In genomic region chr2:38619458-38620164, GRCh38 we compare ENCODE assay signal across 12 cellular contexts. TPM values are rescaled to one million over a fixed set of nuclear protein-coding genes. Genes with fewer than 3 reads are reported as not detected.
DNase-seq lines count a peak whose midpoint lies in the region; ATAC-seq and TF ChIP-seq lines count a peak whose summit lies in the region.
"Had no signal": no experiment of that assay in that cellular context is flagged by ENCODE, and none has a peak within 500 bp of the region (broad histone marks: within the 10 kb centered on the region; RNA-seq: fewer than 3 reads in every experiment).

No MANE protein-coding gene starts in this region.

- no peaks in the 10 kb centered on the region for H3K9me3 Mint-ChIP-seq in MCF 10A (ENCODE audit: unreplicated experiment)

- no peaks in the 10 kb centered on the region for H3K27me3 ChIP-seq in breast epithelium
- H3K27me3 ChIP-seq: gastroesophageal sphincter, ovary had no signal

- CTCF ChIA-PET in MCF 10A (lab: Yijun Ruan, JAX), result interaction anchor here (0.5 kb wide), 1 partner anchor 27 kb away, joined by 4 read pairs; no protein-coding TSS in a partner anchor

- H3K36me3 ChIP-seq in breast epithelium, result no peaks in the 10 kb centered on the region
- H3K36me3 ChIP-seq: gastroesophageal sphincter, ovary had no signal

- no peak overlapping the region for H3K4me3 Mint-ChIP-seq in MCF 10A (ENCODE audit: unreplicated experiment)

- intact Hi-C loops in breast epithelium (cut with DNase I; ENCODE audit: low total_unique reads), result no loop called here
- intact Hi-C loops in MCF 10A (cut with micrococcal nuclease), result no loop called here
- intact Hi-C loops in left ventricle myocardium superior (cut with micrococcal nuclease), result no loop called here

- no peaks in the 10 kb centered on the region for H3K4me1 ChIP-seq in breast epithelium

- ATAC-seq in left ventricle myocardium superior, result peak; percentile 38
- ATAC-seq in GM19452 (IDR thresholded peaks at IDR 0.05; ENCODE audit: unreplicated experiment), result no peak
- ATAC-seq: gastroesophageal sphincter had no signal

- no peaks in the 10 kb centered on the region for H3K27me3 Mint-ChIP-seq in MCF 10A (ENCODE audit: insufficient read depth, unreplicated experiment)

- POLR2A ChIA-PET in MCF 10A (lab: Yijun Ruan, JAX), result interaction anchor here (1.2 kb wide), 1 partner anchor 23 kb away, joined by 3 read pairs; no protein-coding TSS in a partner anchor

- BruUV-seq in MCF 10A (replicated peaks; lab: Mats Ljungman, UMichigan), result no TSS peak

- no peak for DNase-seq in breast epithelium (ENCODE audit: low spot score in 2 of 2)
- no peak for DNase-seq in MCF 10A (ENCODE audit: unreplicated experiment)
- DNase-seq in OCI-M1 (lab: John Stamatoyannopoulos, UW), result peak; percentile 74
- DNase-seq in left ventricle myocardium superior, result no peak
- DNase-seq in NCI-H524 (lab: John Stamatoyannopoulos, UW), result no peak
- no peak for DNase-seq in amygdala (lab: John Stamatoyannopoulos, UW)
- no peak for DNase-seq in DMS 273 (lab: John Stamatoyannopoulos, UW; ENCODE audit: unreplicated experiment)
- DNase-seq: ovary had no signal

- H3K4me1 Mint-ChIP-seq in MCF 10A (ENCODE audit: insufficient read depth, unreplicated experiment), result peaks cover 6% of the 10 kb centered on the region

- TF ChIP-seq CTCF in breast epithelium (IDR thresholded peaks at IDR 0.05) (no peak), MCF 10A (IDR thresholded peaks at IDR 0.05; ENCODE audit: unreplicated experiment) (no peak)

- no peak overlapping the region for H3K4me3 ChIP-seq in breast epithelium
- H3K4me3 ChIP-seq: A549, gastroesophageal sphincter, ovary had no signal

- TF ChIP-seq POLR2A in breast epithelium (IDR thresholded peaks at IDR 0.05), result no peak

- peak overlapping the region; percentile 3 to 29 for H3K27ac ChIP-seq in breast epithelium
- H3K27ac ChIP-seq: A549, ovary, VCaP had no signal

- H3K27ac Mint-ChIP-seq in MCF 10A (ENCODE audit: low read depth, unreplicated experiment), result no peak overlapping the region

- no peaks in the 10 kb centered on the region for H3K36me3 Mint-ChIP-seq in MCF 10A (ENCODE audit: insufficient read depth, unreplicated experiment)

- no peaks in the 10 kb centered on the region for H3K9me3 ChIP-seq in breast epithelium
- H3K9me3 ChIP-seq: A549, gastroesophageal sphincter, ovary had no signal

RNA-seq across cellular contexts. Expression of gene HNRNPLL, which starts 16.9 kb away (rescaled TPM):
- total RNA-seq in breast epithelium (10 to 100 TPM; 48.3 to 75.1 (median 57.0) TPM), MCF 10A (2022) (43.4 and 57.7 TPM in 2 replicates), left ventricle myocardium superior (27.0 TPM)

RNA-seq across cellular contexts. Expression of gene GALM, which starts 46.3 kb away (rescaled TPM):
- total RNA-seq in breast epithelium (10 to 100 TPM; 12.1 to 29.9 (median 22.5) TPM), MCF 10A (2022) (not detected in 2 replicates), left ventricle myocardium superior (16.9 TPM)

Comparison
In these comparisons a context has a peak if more than half of its experiments do, and no peak if none do; other contexts are left out.
1. RNA of gene GALM, which starts 46.3 kb away (total RNA-seq): 12.1 to 29.9 TPM in breast epithelium and 16.9 TPM in left ventricle myocardium superior (single experiment); not detected in MCF 10A; every median in the first group is over 10 times any median in the second.